24 cellular contexts compared by ENCODE assay signal in the genomic region with DNA sequence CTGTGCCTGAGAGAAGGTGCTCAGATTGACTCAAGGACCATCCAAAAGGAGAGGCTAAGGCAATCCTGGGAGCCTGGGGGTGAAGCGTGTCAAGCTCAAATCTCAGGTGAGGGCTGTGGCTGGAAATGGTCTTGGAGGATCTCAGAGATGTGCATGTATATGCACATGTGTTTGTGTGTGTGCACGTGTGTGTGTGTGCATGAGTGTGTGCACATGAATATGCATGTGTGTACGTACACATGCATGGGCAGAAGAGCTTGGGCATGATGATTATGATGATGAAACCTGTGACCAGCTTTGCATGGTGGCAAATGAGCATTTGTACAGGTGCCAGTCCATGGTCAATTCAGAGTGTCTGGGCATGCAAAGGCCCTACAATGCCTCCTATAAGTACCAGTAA.
"Had no signal": no experiment of that assay in that cellular context is flagged by ENCODE, and none has a peak within 500 bp of the region (broad histone marks: within the 10 kb centered on the region; RNA-seq: fewer than 3 reads in every experiment).

No MANE protein-coding gene starts in this region.

- H3K27ac ChIP-seq: coronary artery, dorsolateral prefrontal cortex, foreskin keratinocyte, gastrocnemius medialis, WERI-Rb-1 had no signal

- H3K4me1 ChIP-seq: foreskin keratinocyte, gastrocnemius medialis had no signal

- H3K4me3 ChIP-seq: coronary artery, dorsolateral prefrontal cortex, gastrocnemius medialis had no signal

- H3K36me3 ChIP-seq: gastrocnemius medialis, WERI-Rb-1 had no signal

- H3K27me3 ChIP-seq: foreskin keratinocyte, gastrocnemius medialis had no signal

- H3K9me3 ChIP-seq: gastrocnemius medialis had no signal

- DNase-seq: activated B cell treated with CpG ODN at 0.5 μM for 24 hours; activated CD4-positive, alpha-beta T cell treated with anti-CD3 and anti-CD28 coated beads for 48 hours; activated CD4-positive, alpha-beta T cell treated with anti-CD3 and anti-CD28 coated beads, Interleukin-2, amount 50 U/mL, for 1 hour; activated CD4-positive, alpha-beta T cell treated with anti-CD3 and anti-CD28 coated beads, Interleukin-2, amount 50 U/mL, for 48 hours; activated CD8-positive, alpha-beta memory T cell treated with anti-CD3 and anti-CD28 coated beads for 24 hours; activated CD8-positive, alpha-beta T cell treated with anti-CD3 and anti-CD28 coated beads for 36 hours; activated effector memory CD4-positive, alpha-beta T cell treated with Interleukin-2 at 50 U/mL for 16 hours; activated gamma-delta T cell treated with Interleukin-2 at 50 U/mL for 16 hours; activated naive CD4-positive, alpha-beta T cell treated with anti-CD3 and anti-CD28 coated beads, Interleukin-2, amount 50 U/mL, for 16 hours; activated naive CD4-positive, alpha-beta T cell treated with Interleukin-2 at 50 U/mL for 16 hours; activated T-cell treated with anti-CD3 and anti-CD28 coated beads, Interleukin-2, amount 50 U/mL, for 4 hours; amniotic stem cell; anterior cingulate cortex; dorsolateral prefrontal cortex; effector memory CD4-positive, alpha-beta T cell; endodermal cell; foreskin keratinocyte; gastrocnemius medialis; glutamatergic neuron; T-helper 1 cell; T-helper 17 cell; T1000; WERI-Rb-1 had no signal
